ENCODE assay signal across 27 cellular contexts in genomic region chr2:133204461-133204860, GRCh38.
"Had no signal": no experiment of that assay in that cellular context is flagged by ENCODE, and none has a peak within 500 bp of the region (broad histone marks: within the 10 kb centered on the region; RNA-seq: fewer than 3 reads in every experiment).

No MANE protein-coding gene starts in this region.

- H3K4me3 Mint-ChIP-seq: natural killer cell treated with Interleukin-12 subunit alpha and Interleukin-12 subunit beta and Interleukin-15 and Interleukin-18, amount 100 ng/mL, for 72 hours; nephron progenitor cell; neural crest cell; stimulated activated effector memory CD8-positive, alpha-beta T cell treated with anti-CD3 and anti-CD28 coated beads, Interleukin-12 subunit alpha, Interleukin-12 subunit beta, amount 100 ng/mL, for 72 hours; stimulated activated naive B cell treated with anti-CD40 and anti-IgM and Interleukin-4, amounts not matched to agents 10 μg/mL and 1 μg/mL and 100 μg/mL, for 72 hours; stimulated activated naive CD8-positive, alpha-beta T cell treated with anti-CD3 and anti-CD28 coated beads, Interleukin-15, Interleukin-2, amounts not matched to agents 100 ng/mL and 50 ng/mL, for 24 hours had no signal

- H3K27me3 Mint-ChIP-seq: natural killer cell treated with Interleukin-12 subunit alpha and Interleukin-12 subunit beta and Interleukin-15 and Interleukin-18, amount 100 ng/mL, for 72 hours; stimulated activated naive B cell treated with anti-CD40 and anti-IgM and Interleukin-4, amounts not matched to agents 10 μg/mL and 1 μg/mL and 100 μg/mL, for 72 hours; stimulated activated naive CD8-positive, alpha-beta T cell treated with anti-CD3 and anti-CD28 coated beads, Interleukin-15, Interleukin-2, amounts not matched to agents 100 ng/mL and 50 ng/mL, for 24 hours had no signal

- H3K27ac Mint-ChIP-seq: natural killer cell treated with Interleukin-12 subunit alpha and Interleukin-12 subunit beta and Interleukin-15 and Interleukin-18, amount 100 ng/mL, for 72 hours; nephron progenitor cell; stimulated activated effector memory CD8-positive, alpha-beta T cell treated with anti-CD3 and anti-CD28 coated beads, Interleukin-12 subunit alpha, Interleukin-12 subunit beta, amount 100 ng/mL, for 72 hours; stimulated activated naive B cell treated with anti-CD40 and anti-IgM and Interleukin-4, amounts not matched to agents 10 μg/mL and 1 μg/mL and 100 μg/mL, for 72 hours; stimulated activated naive CD8-positive, alpha-beta T cell treated with anti-CD3 and anti-CD28 coated beads, Interleukin-15, Interleukin-2, amounts not matched to agents 100 ng/mL and 50 ng/mL, for 24 hours had no signal

- FAIRE-seq: pancreas, small intestine, urothelium cell line had no signal

- ATAC-seq: natural killer cell treated with Interleukin-12 subunit alpha and Interleukin-12 subunit beta and Interleukin-15 and Interleukin-18, amount 100 ng/mL, for 72 hours; pancreas; psoas muscle; right cardiac atrium; right lobe of liver; stimulated activated effector memory CD8-positive, alpha-beta T cell treated with anti-CD3 and anti-CD28 coated beads, Interleukin-12 subunit alpha, Interleukin-12 subunit beta, amount 100 ng/mL, for 72 hours; stimulated activated naive B cell treated with anti-CD40 and anti-IgM and Interleukin-4, amounts not matched to agents 10 μg/mL and 1 μg/mL and 100 μg/mL, for 72 hours had no signal

- H3K4me1 ChIP-seq: pancreas, psoas muscle, sigmoid colon, stomach, thyroid gland, tibial nerve, vagina had no signal

- H3K4me3 ChIP-seq: pancreas, psoas muscle, right lobe of liver, sigmoid colon, stomach, thoracic aorta, thyroid gland, tibial nerve, upper lobe of left lung, vagina had no signal

- H3K36me3 ChIP-seq: neutrophil, pancreas, right lobe of liver, sigmoid colon, stomach, thoracic aorta, thyroid gland, tibial nerve, upper lobe of left lung, vagina had no signal

- H3K9me3 ChIP-seq: neutrophil, pancreas, psoas muscle, right lobe of liver, thoracic aorta, thyroid gland had no signal

- H3K4me1 Mint-ChIP-seq: nephron progenitor cell; neural crest cell; stimulated activated effector memory CD8-positive, alpha-beta T cell treated with anti-CD3 and anti-CD28 coated beads, Interleukin-12 subunit alpha, Interleukin-12 subunit beta, amount 100 ng/mL, for 72 hours; stimulated activated naive B cell treated with anti-CD40 and anti-IgM and Interleukin-4, amounts not matched to agents 10 μg/mL and 1 μg/mL and 100 μg/mL, for 72 hours had no signal

- H3K36me3 Mint-ChIP-seq: natural killer cell treated with Interleukin-12 subunit alpha and Interleukin-12 subunit beta and Interleukin-15 and Interleukin-18, amount 100 ng/mL, for 72 hours; stimulated activated effector memory CD8-positive, alpha-beta T cell treated with anti-CD3 and anti-CD28 coated beads, Interleukin-12 subunit alpha, Interleukin-12 subunit beta, amount 100 ng/mL, for 72 hours had no signal

- H3K27ac ChIP-seq: neutrophil, pancreas, psoas muscle, right lobe of liver, sigmoid colon, stomach, thoracic aorta, thyroid gland, tibial nerve, upper lobe of left lung, vagina had no signal

- DNase-seq: nephron progenitor cell; nucleus accumbens; pancreas; psoas muscle; right cardiac atrium; right lobe of liver; sigmoid colon; small intestine; stimulated activated CD4-positive, alpha-beta T cell treated with anti-CD3 and anti-CD28 coated beads, Interleukin-15, amount 100 ng/mL, for 24 hours; stimulated activated CD4-positive, alpha-beta T cell treated with anti-CD3 and anti-CD28 coated beads, Interleukin-2, amount 100 ng/mL, for 24 hours; stimulated activated CD4-positive, alpha-beta T cell treated with anti-CD3 and anti-CD28 coated beads, Interleukin-2, amount 100 ng/mL, for 48 hours; stimulated activated CD4-positive, alpha-beta T cell treated with anti-CD3 and anti-CD28 coated beads, Interleukin-4, amount 100 ng/mL, for 24 hours; stimulated activated naive B cell treated with anti-CD40 and anti-IgM and Interleukin-4, amounts not matched to agents 10 μg/mL and 1 μg/mL and 100 μg/mL, for 72 hours; stimulated activated naive CD4-positive, alpha-beta T cell treated with Interleukin-2 at 50 U/mL for 16 hours; stomach; thyroid gland; trophoblast cell; upper lobe of left lung had no signal

- H3K27me3 ChIP-seq: neutrophil, pancreas, right lobe of liver, sigmoid colon, stomach, thyroid gland, tibial nerve, upper lobe of left lung, vagina had no signal
